9 cellular contexts compared by ENCODE assay signal in the genomic region with DNA sequence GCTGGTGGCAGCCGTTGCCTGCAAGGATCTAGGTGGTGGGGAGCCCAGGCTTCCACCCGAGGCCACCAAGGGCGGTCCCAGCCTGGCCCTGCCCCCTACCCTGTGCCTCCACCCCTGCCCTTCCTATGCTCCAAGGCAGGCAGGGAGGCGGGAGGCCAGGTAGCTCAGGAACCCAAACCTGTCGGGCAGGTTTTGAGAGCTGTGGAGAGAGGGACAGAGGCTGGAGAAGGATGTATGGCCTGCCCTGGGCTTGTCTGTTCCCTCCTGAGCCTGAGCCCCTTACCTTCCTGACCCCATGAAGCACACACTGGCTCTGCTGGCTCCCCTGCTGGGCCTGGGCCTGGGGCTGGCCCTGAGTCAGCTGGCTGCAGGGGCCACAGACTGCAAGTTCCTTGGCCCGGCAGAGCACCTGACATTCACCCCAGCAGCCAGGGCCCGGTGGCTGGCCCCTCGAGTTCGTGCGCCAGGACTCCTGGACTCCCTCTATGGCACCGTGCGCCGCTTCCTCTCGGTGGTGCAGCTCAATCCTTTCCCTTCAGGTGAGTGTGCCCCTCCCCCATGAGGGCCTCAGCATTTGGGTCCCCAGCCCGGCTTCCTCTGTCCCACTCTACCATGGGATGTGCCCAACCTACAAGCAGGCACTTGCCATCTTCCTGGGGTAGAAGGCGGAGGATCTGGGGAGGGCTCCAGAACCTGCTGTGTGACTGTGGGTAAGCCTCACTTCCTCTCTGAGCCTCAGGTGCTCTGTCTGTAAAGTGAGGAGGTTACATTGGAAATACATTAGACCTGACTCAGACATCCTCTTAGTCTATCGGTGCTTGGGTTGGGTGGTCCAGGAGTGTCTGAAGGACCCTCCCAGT.
DNase-seq lines count a peak whose midpoint lies in the region; ATAC-seq lines count a peak whose summit lies in the region.
"Had no signal": no experiment of that assay in that cellular context is flagged by ENCODE, and none has a peak within 500 bp of the region (broad histone marks: within the 10 kb centered on the region; RNA-seq: fewer than 3 reads in every experiment).

A gene with protein sequence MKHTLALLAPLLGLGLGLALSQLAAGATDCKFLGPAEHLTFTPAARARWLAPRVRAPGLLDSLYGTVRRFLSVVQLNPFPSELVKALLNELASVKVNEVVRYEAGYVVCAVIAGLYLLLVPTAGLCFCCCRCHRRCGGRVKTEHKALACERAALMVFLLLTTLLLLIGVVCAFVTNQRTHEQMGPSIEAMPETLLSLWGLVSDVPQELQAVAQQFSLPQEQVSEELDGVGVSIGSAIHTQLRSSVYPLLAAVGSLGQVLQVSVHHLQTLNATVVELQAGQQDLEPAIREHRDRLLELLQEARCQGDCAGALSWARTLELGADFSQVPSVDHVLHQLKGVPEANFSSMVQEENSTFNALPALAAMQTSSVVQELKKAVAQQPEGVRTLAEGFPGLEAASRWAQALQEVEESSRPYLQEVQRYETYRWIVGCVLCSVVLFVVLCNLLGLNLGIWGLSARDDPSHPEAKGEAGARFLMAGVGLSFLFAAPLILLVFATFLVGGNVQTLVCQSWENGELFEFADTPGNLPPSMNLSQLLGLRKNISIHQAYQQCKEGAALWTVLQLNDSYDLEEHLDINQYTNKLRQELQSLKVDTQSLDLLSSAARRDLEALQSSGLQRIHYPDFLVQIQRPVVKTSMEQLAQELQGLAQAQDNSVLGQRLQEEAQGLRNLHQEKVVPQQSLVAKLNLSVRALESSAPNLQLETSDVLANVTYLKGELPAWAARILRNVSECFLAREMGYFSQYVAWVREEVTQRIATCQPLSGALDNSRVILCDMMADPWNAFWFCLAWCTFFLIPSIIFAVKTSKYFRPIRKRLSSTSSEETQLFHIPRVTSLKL (plus strand): TSS at position 159 of the 860 bp plus-strand sequence. CDS start 137 bp downstream, at position 296.

- DNase-seq in ELF-1 (ENCODE audit: low read depth, low spot score) (peak; percentile 94), NCI-H526 (lab: John Stamatoyannopoulos, UW) (peak; percentile 89 to 97), iPS DF 4.7 (ENCODE audit: extremely low read depth, low spot score) (peak; percentile 41), posterior cingulate gyrus (peak in 6 of 10 donors; percentile 4 to 78 (median 38)), pons (ENCODE audit: low spot score) (no peak), DMS114 treated with DMSO at 0.1 percent for 48 hours (lab: John Stamatoyannopoulos, UW; ENCODE audit: unreplicated experiment) (no peak), AG20443 (ENCODE audit: low spot score) (no peak)
- DNase-seq: GM23248 had no signal

- intact Hi-C loops in posterior cingulate gyrus (cut with DNase I), result no loop called here

- no peak for ATAC-seq in GM18870 (IDR thresholded peaks at IDR 0.05; ENCODE audit: unreplicated experiment)

Comparison
In these comparisons a context has a peak if more than half of its experiments do, and no peak if none do; other contexts are left out.
1. DNase-seq: peak in ELF-1 (single experiment), NCI-H526 (2 of 2), iPS DF 4.7 (single experiment) and posterior cingulate gyrus (6 of 10); none in pons (single experiment), DMS114 treated with DMSO at 0.1 percent for 48 hours (single experiment) and AG20443 (single experiment).